Comparison of ENCODE assay signal across 8 cellular contexts in the genomic region with DNA sequence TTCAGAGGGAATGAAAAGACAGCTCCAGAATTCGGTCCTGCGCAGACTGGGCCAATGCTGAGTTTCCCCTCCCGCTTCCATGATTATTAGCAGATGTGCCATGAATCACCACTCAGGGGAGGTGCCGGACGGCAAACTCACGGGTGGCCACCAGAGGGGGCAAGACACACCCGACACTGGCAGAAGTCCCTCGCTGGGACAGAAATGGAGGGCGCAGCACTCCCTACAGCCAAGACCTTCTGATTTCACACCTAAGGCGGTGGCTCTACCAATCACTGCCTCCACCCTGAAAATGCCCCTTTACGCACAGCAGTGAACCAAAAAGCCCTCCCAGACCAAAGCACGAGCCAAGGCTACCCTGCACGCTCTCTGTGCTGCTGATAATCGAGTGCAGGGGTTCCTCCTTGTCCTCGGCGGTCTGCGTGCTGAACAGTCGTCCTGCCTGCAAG. TPM values are rescaled to one million over a fixed set of nuclear protein-coding genes. Genes with fewer than 3 reads are reported as not detected.
DNase-seq lines count a peak whose midpoint lies in the region; ATAC-seq and TF ChIP-seq lines count a peak whose summit lies in the region.

No MANE protein-coding gene starts in this region.

- peak; percentile 59 for ATAC-seq in HG02981 (IDR thresholded peaks at IDR 0.05; ENCODE audit: unreplicated experiment)
- peak; percentile 97 for ATAC-seq in left colon
- ATAC-seq in HG03045 (IDR thresholded peaks at IDR 0.05; ENCODE audit: unreplicated experiment) = no peak

- H3K4me1 Mint-ChIP-seq in chondrocyte (ENCODE audit: low read depth) = peaks cover 12% of the 10 kb centered on the region

- H3K27ac Mint-ChIP-seq in chondrocyte (ENCODE audit: unreplicated experiment) = peak overlapping the region; percentile 71

- H3K36me3 Mint-ChIP-seq in chondrocyte (ENCODE audit: low read depth) = peaks cover 16% of the 10 kb centered on the region

- peak overlapping the region; percentile 45 for H3K4me3 Mint-ChIP-seq in chondrocyte (ENCODE audit: unreplicated experiment)

- DNase-seq in ELF-1 (ENCODE audit: low read depth, low spot score) = peak; percentile 95
- DNase-seq in NCI-H446 treated with DMSO at 0.1 percent for 48 hours (lab: John Stamatoyannopoulos, UW) = peak; percentile 61
- DNase-seq in activated CD4-positive, alpha-beta T cell treated with anti-CD3 and anti-CD28 coated beads for 48 hours = peak; percentile 88
- peak; percentile 95 for DNase-seq in chondrocyte (ENCODE audit: low spot score)
- peak; percentile 85 to 88 for DNase-seq in left colon
- peak; percentile 63 to 65 for DNase-seq in stimulated activated CD4-positive, alpha-beta T cell treated with anti-CD3 and anti-CD28 coated beads, Interleukin-1b, Interleukin-23, amount 100 ng/mL, for 1 hour (ENCODE audit: low read depth in 2 of 2)

- H3K27me3 Mint-ChIP-seq in chondrocyte (ENCODE audit: low read depth) = no peaks in the 10 kb centered on the region

- no peaks in the 10 kb centered on the region for H3K9me3 Mint-ChIP-seq in chondrocyte (ENCODE audit: low read depth)

- intact Hi-C loops in left colon (cut with DNase I, micrococcal nuclease) = loop anchor here in 1 of 2 donors (10.0 kb wide), 1 partner anchor 184 kb away; no protein-coding TSS in a partner anchor

- peak; percentile 98 for TF ChIP-seq CTCF in chondrocyte (IDR thresholded peaks at IDR 0.05)

RNA-seq across cellular contexts. Expression of a gene that starts 26.8 kb away (rescaled TPM):
- total RNA-seq in chondrocyte (54.2 to 81.1 TPM (median 60.6 TPM) in 3 replicates), left colon (10 to 100 TPM; 71.2 to 98.5 TPM)

RNA-seq across cellular contexts. Expression of a gene that starts 36.0 kb away (rescaled TPM):
- 10.3 to 17.8 TPM (median 12.2 TPM) in 3 replicates for total RNA-seq in chondrocyte
- total RNA-seq in left colon = 10 to 100 TPM; 15.7 to 18.1 TPM
